ENCODE assay signal across 1 cellular context in the genomic region with DNA sequence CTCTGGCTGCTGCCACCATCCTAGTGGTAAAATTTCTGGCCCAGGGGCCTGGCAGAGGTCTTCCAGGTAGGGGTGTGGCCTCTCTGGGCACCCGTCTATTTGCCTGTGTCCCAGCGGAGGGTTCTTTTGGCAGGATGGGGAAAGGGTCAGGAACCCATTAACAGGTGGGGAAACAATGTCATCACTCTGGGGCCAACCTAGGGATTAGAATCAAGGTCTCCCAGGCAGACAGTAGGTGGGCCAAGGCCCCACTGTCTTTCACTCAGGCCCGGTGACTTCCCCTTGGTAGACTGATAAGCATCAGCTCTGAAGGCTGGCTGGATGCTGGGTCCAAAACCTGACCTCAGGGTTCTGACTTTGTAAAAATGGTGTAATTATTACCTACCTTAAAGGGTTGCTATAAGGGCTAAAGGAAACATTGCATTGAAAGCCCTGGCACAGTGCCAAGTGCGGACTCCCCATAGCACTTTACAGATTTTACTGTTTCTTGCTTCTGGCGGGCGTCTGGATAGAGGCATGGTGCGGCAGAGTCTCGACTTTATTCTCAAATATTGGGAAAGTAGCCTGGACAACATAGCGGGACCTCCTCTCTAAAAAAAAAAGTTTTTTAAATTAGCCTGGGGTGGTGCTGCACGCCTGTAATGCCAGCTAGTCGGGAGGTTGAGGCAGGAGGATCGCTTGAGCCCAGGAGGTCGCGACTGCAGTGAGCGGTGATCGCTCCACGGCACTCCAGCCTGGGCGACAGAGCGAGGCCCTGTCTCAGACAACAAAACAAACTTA.
TF ChIP-seq lines count a peak whose summit lies in the region.

No MANE protein-coding gene starts in this region.

TF ChIP-seq in HepG2, 621 proteins besides CTCF, POLR2A, EP300 and RAD21 (continued from another document and continues in another):
- TF ChIP-seq, protein P1, sequence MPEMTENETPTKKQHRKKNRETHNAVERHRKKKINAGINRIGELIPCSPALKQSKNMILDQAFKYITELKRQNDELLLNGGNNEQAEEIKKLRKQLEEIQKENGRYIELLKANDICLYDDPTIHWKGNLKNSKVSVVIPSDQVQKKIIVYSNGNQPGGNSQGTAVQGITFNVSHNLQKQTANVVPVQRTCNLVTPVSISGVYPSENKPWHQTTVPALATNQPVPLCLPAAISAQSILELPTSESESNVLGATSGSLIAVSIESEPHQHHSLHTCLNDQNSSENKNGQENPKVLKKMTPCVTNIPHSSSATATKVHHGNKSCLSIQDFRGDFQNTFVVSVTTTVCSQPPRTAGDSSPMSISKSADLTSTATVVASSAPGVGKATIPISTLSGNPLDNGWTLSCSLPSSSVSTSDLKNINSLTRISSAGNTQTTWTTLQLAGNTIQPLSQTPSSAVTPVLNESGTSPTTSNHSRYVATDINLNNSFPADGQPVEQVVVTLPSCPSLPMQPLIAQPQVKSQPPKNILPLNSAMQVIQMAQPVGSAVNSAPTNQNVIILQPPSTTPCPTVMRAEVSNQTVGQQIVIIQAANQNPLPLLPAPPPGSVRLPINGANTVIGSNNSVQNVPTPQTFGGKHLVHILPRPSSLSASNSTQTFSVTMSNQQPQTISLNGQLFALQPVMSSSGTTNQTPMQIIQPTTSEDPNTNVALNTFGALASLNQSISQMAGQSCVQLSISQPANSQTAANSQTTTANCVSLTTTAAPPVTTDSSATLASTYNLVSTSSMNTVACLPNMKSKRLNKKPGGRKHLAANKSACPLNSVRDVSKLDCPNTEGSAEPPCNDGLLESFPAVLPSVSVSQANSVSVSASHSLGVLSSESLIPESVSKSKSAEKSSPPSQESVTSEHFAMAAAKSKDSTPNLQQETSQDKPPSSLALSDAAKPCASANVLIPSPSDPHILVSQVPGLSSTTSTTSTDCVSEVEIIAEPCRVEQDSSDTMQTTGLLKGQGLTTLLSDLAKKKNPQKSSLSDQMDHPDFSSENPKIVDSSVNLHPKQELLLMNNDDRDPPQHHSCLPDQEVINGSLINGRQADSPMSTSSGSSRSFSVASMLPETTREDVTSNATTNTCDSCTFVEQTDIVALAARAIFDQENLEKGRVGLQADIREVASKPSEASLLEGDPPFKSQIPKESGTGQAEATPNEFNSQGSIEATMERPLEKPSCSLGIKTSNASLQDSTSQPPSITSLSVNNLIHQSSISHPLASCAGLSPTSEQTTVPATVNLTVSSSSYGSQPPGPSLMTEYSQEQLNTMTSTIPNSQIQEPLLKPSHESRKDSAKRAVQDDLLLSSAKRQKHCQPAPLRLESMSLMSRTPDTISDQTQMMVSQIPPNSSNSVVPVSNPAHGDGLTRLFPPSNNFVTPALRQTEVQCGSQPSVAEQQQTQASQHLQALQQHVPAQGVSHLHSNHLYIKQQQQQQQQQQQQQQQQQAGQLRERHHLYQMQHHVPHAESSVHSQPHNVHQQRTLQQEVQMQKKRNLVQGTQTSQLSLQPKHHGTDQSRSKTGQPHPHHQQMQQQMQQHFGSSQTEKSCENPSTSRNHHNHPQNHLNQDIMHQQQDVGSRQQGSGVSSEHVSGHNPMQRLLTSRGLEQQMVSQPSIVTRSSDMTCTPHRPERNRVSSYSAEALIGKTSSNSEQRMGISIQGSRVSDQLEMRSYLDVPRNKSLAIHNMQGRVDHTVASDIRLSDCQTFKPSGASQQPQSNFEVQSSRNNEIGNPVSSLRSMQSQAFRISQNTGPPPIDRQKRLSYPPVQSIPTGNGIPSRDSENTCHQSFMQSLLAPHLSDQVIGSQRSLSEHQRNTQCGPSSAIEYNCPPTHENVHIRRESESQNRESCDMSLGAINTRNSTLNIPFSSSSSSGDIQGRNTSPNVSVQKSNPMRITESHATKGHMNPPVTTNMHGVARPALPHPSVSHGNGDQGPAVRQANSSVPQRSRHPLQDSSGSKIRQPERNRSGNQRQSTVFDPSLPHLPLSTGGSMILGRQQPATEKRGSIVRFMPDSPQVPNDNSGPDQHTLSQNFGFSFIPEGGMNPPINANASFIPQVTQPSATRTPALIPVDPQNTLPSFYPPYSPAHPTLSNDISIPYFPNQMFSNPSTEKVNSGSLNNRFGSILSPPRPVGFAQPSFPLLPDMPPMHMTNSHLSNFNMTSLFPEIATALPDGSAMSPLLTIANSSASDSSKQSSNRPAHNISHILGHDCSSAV (CRISPR knock-in tag; IDR thresholded peaks at IDR 0.05; ENCODE audit: borderline replicate concordance), result no peak
- TF ChIP-seq ZNF432 (CRISPR knock-in tag; IDR thresholded peaks at IDR 0.05; ENCODE audit: borderline replicate concordance) (no peak), HDAC6 (IDR thresholded peaks at IDR 0.05; ENCODE audit: low read depth, low read length) (no peak), ZNF331 (CRISPR knock-in tag; IDR thresholded peaks at IDR 0.05) (peak; percentile 32), ARNT (IDR thresholded peaks at IDR 0.05) (no peak), ZNF234 (CRISPR knock-in tag; conservative IDR thresholded peaks at IDR 0.05) (no peak), ZNF678 (CRISPR knock-in tag; IDR thresholded peaks at IDR 0.05) (no peak), ADNP (CRISPR knock-in tag; IDR thresholded peaks at IDR 0.05) (no peak), CEBPG (CRISPR knock-in tag; IDR thresholded peaks at IDR 0.05) (peak; percentile 60), MLLT10 (CRISPR knock-in tag; IDR thresholded peaks at IDR 0.05) (no peak)
- TF ChIP-seq, protein P2, sequence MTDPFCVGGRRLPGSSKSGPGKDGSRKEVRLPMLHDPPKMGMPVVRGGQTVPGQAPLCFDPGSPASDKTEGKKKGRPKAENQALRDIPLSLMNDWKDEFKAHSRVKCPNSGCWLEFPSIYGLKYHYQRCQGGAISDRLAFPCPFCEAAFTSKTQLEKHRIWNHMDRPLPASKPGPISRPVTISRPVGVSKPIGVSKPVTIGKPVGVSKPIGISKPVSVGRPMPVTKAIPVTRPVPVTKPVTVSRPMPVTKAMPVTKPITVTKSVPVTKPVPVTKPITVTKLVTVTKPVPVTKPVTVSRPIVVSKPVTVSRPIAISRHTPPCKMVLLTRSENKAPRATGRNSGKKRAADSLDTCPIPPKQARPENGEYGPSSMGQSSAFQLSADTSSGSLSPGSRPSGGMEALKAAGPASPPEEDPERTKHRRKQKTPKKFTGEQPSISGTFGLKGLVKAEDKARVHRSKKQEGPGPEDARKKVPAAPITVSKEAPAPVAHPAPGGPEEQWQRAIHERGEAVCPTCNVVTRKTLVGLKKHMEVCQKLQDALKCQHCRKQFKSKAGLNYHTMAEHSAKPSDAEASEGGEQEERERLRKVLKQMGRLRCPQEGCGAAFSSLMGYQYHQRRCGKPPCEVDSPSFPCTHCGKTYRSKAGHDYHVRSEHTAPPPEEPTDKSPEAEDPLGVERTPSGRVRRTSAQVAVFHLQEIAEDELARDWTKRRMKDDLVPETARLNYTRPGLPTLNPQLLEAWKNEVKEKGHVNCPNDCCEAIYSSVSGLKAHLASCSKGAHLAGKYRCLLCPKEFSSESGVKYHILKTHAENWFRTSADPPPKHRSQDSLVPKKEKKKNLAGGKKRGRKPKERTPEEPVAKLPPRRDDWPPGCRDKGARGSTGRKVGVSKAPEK (CRISPR knock-in tag; IDR thresholded peaks at IDR 0.05; ENCODE audit: borderline replicate concordance), result no peak
- TF ChIP-seq, protein P3, sequence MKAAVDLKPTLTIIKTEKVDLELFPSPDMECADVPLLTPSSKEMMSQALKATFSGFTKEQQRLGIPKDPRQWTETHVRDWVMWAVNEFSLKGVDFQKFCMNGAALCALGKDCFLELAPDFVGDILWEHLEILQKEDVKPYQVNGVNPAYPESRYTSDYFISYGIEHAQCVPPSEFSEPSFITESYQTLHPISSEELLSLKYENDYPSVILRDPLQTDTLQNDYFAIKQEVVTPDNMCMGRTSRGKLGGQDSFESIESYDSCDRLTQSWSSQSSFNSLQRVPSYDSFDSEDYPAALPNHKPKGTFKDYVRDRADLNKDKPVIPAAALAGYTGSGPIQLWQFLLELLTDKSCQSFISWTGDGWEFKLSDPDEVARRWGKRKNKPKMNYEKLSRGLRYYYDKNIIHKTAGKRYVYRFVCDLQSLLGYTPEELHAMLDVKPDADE (CRISPR knock-in tag; IDR thresholded peaks at IDR 0.05), result no peak
- TF ChIP-seq, protein P4, sequence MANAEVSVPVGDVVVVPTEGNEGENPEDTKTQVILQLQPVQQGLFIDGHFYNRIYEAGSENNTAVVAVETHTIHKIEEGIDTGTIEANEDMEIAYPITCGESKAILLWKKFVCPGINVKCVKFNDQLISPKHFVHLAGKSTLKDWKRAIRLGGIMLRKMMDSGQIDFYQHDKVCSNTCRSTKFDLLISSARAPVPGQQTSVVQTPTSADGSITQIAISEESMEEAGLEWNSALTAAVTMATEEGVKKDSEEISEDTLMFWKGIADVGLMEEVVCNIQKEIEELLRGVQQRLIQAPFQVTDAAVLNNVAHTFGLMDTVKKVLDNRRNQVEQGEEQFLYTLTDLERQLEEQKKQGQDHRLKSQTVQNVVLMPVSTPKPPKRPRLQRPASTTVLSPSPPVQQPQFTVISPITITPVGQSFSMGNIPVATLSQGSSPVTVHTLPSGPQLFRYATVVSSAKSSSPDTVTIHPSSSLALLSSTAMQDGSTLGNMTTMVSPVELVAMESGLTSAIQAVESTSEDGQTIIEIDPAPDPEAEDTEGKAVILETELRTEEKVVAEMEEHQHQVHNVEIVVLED (CRISPR knock-in tag; IDR thresholded peaks at IDR 0.05; ENCODE audit: borderline replicate concordance), result no peak
- TF ChIP-seq, protein P5, sequence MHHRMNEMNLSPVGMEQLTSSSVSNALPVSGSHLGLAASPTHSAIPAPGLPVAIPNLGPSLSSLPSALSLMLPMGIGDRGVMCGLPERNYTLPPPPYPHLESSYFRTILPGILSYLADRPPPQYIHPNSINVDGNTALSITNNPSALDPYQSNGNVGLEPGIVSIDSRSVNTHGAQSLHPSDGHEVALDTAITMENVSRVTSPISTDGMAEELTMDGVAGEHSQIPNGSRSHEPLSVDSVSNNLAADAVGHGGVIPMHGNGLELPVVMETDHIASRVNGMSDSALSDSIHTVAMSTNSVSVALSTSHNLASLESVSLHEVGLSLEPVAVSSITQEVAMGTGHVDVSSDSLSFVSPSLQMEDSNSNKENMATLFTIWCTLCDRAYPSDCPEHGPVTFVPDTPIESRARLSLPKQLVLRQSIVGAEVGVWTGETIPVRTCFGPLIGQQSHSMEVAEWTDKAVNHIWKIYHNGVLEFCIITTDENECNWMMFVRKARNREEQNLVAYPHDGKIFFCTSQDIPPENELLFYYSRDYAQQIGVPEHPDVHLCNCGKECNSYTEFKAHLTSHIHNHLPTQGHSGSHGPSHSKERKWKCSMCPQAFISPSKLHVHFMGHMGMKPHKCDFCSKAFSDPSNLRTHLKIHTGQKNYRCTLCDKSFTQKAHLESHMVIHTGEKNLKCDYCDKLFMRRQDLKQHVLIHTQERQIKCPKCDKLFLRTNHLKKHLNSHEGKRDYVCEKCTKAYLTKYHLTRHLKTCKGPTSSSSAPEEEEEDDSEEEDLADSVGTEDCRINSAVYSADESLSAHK (CRISPR knock-in tag; IDR thresholded peaks at IDR 0.05; ENCODE audit: borderline replicate concordance), result no peak
- TF ChIP-seq, protein P6, sequence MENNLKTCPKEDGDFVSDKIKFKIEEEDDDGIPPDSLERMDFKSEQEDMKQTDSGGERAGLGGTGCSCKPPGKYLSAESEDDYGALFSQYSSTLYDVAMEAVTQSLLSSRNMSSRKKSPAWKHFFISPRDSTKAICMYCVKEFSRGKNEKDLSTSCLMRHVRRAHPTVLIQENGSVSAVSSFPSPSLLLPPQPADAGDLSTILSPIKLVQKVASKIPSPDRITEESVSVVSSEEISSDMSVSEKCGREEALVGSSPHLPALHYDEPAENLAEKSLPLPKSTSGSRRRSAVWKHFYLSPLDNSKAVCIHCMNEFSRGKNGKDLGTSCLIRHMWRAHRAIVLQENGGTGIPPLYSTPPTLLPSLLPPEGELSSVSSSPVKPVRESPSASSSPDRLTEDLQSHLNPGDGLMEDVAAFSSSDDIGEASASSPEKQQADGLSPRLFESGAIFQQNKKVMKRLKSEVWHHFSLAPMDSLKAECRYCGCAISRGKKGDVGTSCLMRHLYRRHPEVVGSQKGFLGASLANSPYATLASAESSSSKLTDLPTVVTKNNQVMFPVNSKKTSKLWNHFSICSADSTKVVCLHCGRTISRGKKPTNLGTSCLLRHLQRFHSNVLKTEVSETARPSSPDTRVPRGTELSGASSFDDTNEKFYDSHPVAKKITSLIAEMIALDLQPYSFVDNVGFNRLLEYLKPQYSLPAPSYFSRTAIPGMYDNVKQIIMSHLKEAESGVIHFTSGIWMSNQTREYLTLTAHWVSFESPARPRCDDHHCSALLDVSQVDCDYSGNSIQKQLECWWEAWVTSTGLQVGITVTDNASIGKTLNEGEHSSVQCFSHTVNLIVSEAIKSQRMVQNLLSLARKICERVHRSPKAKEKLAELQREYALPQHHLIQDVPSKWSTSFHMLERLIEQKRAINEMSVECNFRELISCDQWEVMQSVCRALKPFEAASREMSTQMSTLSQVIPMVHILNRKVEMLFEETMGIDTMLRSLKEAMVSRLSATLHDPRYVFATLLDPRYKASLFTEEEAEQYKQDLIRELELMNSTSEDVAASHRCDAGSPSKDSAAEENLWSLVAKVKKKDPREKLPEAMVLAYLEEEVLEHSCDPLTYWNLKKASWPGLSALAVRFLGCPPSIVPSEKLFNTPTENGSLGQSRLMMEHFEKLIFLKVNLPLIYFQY (CRISPR knock-in tag; IDR thresholded peaks at IDR 0.05; ENCODE audit: borderline replicate concordance), result peak; percentile 67
- TF ChIP-seq, protein P7, sequence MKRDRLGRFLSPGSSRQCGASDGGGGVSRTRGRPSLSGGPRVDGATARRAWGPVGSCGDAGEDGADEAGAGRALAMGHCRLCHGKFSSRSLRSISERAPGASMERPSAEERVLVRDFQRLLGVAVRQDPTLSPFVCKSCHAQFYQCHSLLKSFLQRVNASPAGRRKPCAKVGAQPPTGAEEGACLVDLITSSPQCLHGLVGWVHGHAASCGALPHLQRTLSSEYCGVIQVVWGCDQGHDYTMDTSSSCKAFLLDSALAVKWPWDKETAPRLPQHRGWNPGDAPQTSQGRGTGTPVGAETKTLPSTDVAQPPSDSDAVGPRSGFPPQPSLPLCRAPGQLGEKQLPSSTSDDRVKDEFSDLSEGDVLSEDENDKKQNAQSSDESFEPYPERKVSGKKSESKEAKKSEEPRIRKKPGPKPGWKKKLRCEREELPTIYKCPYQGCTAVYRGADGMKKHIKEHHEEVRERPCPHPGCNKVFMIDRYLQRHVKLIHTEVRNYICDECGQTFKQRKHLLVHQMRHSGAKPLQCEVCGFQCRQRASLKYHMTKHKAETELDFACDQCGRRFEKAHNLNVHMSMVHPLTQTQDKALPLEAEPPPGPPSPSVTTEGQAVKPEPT (CRISPR knock-in tag; IDR thresholded peaks at IDR 0.05; ENCODE audit: low read depth), result peak; percentile 49; the same call in 1 of the 2 replicates
- TF ChIP-seq, protein P8, sequence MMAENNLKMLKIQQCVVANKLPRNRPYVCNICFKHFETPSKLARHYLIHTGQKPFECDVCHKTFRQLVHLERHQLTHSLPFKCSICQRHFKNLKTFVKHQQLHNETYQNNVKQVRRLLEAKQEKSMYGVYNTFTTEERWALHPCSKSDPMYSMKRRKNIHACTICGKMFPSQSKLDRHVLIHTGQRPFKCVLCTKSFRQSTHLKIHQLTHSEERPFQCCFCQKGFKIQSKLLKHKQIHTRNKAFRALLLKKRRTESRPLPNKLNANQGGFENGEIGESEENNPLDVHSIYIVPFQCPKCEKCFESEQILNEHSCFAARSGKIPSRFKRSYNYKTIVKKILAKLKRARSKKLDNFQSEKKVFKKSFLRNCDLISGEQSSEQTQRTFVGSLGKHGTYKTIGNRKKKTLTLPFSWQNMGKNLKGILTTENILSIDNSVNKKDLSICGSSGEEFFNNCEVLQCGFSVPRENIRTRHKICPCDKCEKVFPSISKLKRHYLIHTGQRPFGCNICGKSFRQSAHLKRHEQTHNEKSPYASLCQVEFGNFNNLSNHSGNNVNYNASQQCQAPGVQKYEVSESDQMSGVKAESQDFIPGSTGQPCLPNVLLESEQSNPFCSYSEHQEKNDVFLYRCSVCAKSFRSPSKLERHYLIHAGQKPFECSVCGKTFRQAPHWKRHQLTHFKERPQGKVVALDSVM (CRISPR knock-in tag; IDR thresholded peaks at IDR 0.05), result peak; percentile 67; the same call in 1 of the 2 replicates
